In genomic region chr4:153365003-153365402, GRCh38 we compare ENCODE assay signal across 30 cellular contexts. TPM values are rescaled to one million over a fixed set of nuclear protein-coding genes. Genes with fewer than 3 reads are reported as not detected.
A peak's percentile ranks its signal among the peaks of the same experiment; 100 is the strongest.
DNase-seq lines count a peak whose midpoint lies in the region; ATAC-seq and TF ChIP-seq lines count a peak whose summit lies in the region.
"Had no signal": no experiment of that assay in that cellular context is flagged by ENCODE, and none has a peak within 500 bp of the region (broad histone marks: within the 10 kb centered on the region; RNA-seq: fewer than 3 reads in every experiment).

No MANE protein-coding gene starts in this region.

- no peak overlapping the region for H3K4me3 Mint-ChIP-seq in activated T-helper 1 cell treated with anti-CD3 and anti-CD28 coated beads, Interleukin-12 subunit alpha, Interleukin-12 subunit beta, Interleukin-2, Interleukin-4 antibody, amounts not matched to agents 30 ng/mL and 10 ng/mL and 1 ng/mL, durations not matched to agents 14 hours and 24 hours and 36 hours
- no peak overlapping the region for H3K4me3 Mint-ChIP-seq in stimulated activated naive B cell treated with anti-CD40 and anti-IgM and Interleukin-4, amounts not matched to agents 10 μg/mL and 1 μg/mL and 100 μg/mL, for 72 hours
- no peak overlapping the region for H3K4me3 Mint-ChIP-seq in endothelial cell (ENCODE audit: unreplicated experiment)
- H3K4me3 Mint-ChIP-seq: activated CD8-positive, alpha-beta T cell treated with anti-CD3 and anti-CD28 coated beads for 36 hours; CD4-positive, CD25-positive, alpha-beta regulatory T cell; central memory CD8-positive, alpha-beta T cell; stimulated activated effector memory CD8-positive, alpha-beta T cell treated with anti-CD3 and anti-CD28 coated beads, Interleukin-12 subunit alpha, Interleukin-12 subunit beta, amount 100 ng/mL, for 72 hours; T-cell had no signal

- ATAC-seq in HG03175 (IDR thresholded peaks at IDR 0.05; ENCODE audit: unreplicated experiment): peak; percentile 63
- peak; percentile 72 to 76 for ATAC-seq in stimulated activated naive B cell treated with anti-CD40 and anti-IgM and Interleukin-4, amounts not matched to agents 10 μg/mL and 1 μg/mL and 100 μg/mL, for 72 hours (replicated peaks)
- ATAC-seq: activated CD8-positive, alpha-beta T cell treated with anti-CD3 and anti-CD28 coated beads for 36 hours; gastrocnemius medialis; HepG2; left lung; stimulated activated effector memory CD8-positive, alpha-beta T cell treated with anti-CD3 and anti-CD28 coated beads, Interleukin-12 subunit alpha, Interleukin-12 subunit beta, amount 100 ng/mL, for 72 hours; T-cell had no signal

- H3K27ac Mint-ChIP-seq in activated T-helper 1 cell treated with anti-CD3 and anti-CD28 coated beads, Interleukin-12 subunit alpha, Interleukin-12 subunit beta, Interleukin-2, Interleukin-4 antibody, amounts not matched to agents 30 ng/mL and 10 ng/mL and 1 ng/mL, durations not matched to agents 14 hours and 24 hours and 36 hours: peak overlapping the region; percentile 30
- H3K27ac Mint-ChIP-seq in stimulated activated naive B cell treated with anti-CD40 and anti-IgM and Interleukin-4, amounts not matched to agents 10 μg/mL and 1 μg/mL and 100 μg/mL, for 72 hours: no peak overlapping the region
- H3K27ac Mint-ChIP-seq in endothelial cell (ENCODE audit: unreplicated experiment): no peak overlapping the region
- H3K27ac Mint-ChIP-seq: activated CD8-positive, alpha-beta T cell treated with anti-CD3 and anti-CD28 coated beads for 36 hours; stimulated activated effector memory CD8-positive, alpha-beta T cell treated with anti-CD3 and anti-CD28 coated beads, Interleukin-12 subunit alpha, Interleukin-12 subunit beta, amount 100 ng/mL, for 72 hours; T-cell had no signal

- H3K27me3 Mint-ChIP-seq in activated T-helper 1 cell treated with anti-CD3 and anti-CD28 coated beads, Interleukin-12 subunit alpha, Interleukin-12 subunit beta, Interleukin-2, Interleukin-4 antibody, amounts not matched to agents 30 ng/mL and 10 ng/mL and 1 ng/mL, durations not matched to agents 14 hours and 24 hours and 36 hours (ENCODE audit: insufficient read depth): no peaks in the 10 kb centered on the region
- no peaks in the 10 kb centered on the region for H3K27me3 Mint-ChIP-seq in stimulated activated naive B cell treated with anti-CD40 and anti-IgM and Interleukin-4, amounts not matched to agents 10 μg/mL and 1 μg/mL and 100 μg/mL, for 72 hours
- H3K27me3 Mint-ChIP-seq in endothelial cell (ENCODE audit: unreplicated experiment): no peaks in the 10 kb centered on the region
- H3K27me3 Mint-ChIP-seq: activated CD8-positive, alpha-beta T cell treated with anti-CD3 and anti-CD28 coated beads for 36 hours; CD4-positive, CD25-positive, alpha-beta regulatory T cell; central memory CD8-positive, alpha-beta T cell; T-cell had no signal

- H3K36me3 Mint-ChIP-seq in activated T-helper 1 cell treated with anti-CD3 and anti-CD28 coated beads, Interleukin-12 subunit alpha, Interleukin-12 subunit beta, Interleukin-2, Interleukin-4 antibody, amounts not matched to agents 30 ng/mL and 10 ng/mL and 1 ng/mL, durations not matched to agents 14 hours and 24 hours and 36 hours (ENCODE audit: low read depth): peaks cover 43% of the 10 kb centered on the region
- peaks cover 0 to 4% of the 10 kb centered on the region in 2 donors for H3K36me3 Mint-ChIP-seq in stimulated activated naive B cell treated with anti-CD40 and anti-IgM and Interleukin-4, amounts not matched to agents 10 μg/mL and 1 μg/mL and 100 μg/mL, for 72 hours
- H3K36me3 Mint-ChIP-seq in endothelial cell (ENCODE audit: low read depth, unreplicated experiment): no peaks in the 10 kb centered on the region
- H3K36me3 Mint-ChIP-seq: CD4-positive, CD25-positive, alpha-beta regulatory T cell; T-cell had no signal

- no peak for TF ChIP-seq CTCF in endothelial cell (IDR thresholded peaks at IDR 0.05; ENCODE audit: unreplicated experiment)

- no peaks in the 10 kb centered on the region for H3K9me3 Mint-ChIP-seq in activated T-helper 1 cell treated with anti-CD3 and anti-CD28 coated beads, Interleukin-12 subunit alpha, Interleukin-12 subunit beta, Interleukin-2, Interleukin-4 antibody, amounts not matched to agents 30 ng/mL and 10 ng/mL and 1 ng/mL, durations not matched to agents 14 hours and 24 hours and 36 hours
- H3K9me3 Mint-ChIP-seq in stimulated activated naive B cell treated with anti-CD40 and anti-IgM and Interleukin-4, amounts not matched to agents 10 μg/mL and 1 μg/mL and 100 μg/mL, for 72 hours: no peaks in the 10 kb centered on the region
- H3K9me3 Mint-ChIP-seq in endothelial cell (ENCODE audit: unreplicated experiment): no peaks in the 10 kb centered on the region
- H3K9me3 Mint-ChIP-seq: activated CD8-positive, alpha-beta T cell treated with anti-CD3 and anti-CD28 coated beads for 36 hours; central memory CD8-positive, alpha-beta T cell; stimulated activated effector memory CD8-positive, alpha-beta T cell treated with anti-CD3 and anti-CD28 coated beads, Interleukin-12 subunit alpha, Interleukin-12 subunit beta, amount 100 ng/mL, for 72 hours; T-cell had no signal

- intact Hi-C loops in activated T-helper 1 cell treated with anti-CD3 and anti-CD28 coated beads, Interleukin-12 subunit alpha, Interleukin-12 subunit beta, Interleukin-2, Interleukin-4 antibody, amounts not matched to agents 30 ng/mL and 10 ng/mL and 1 ng/mL, durations not matched to agents 14 hours and 24 hours and 36 hours (cut with micrococcal nuclease): no loop called here

- peaks cover 6% of the 10 kb centered on the region for H3K4me1 Mint-ChIP-seq in activated T-helper 1 cell treated with anti-CD3 and anti-CD28 coated beads, Interleukin-12 subunit alpha, Interleukin-12 subunit beta, Interleukin-2, Interleukin-4 antibody, amounts not matched to agents 30 ng/mL and 10 ng/mL and 1 ng/mL, durations not matched to agents 14 hours and 24 hours and 36 hours (ENCODE audit: low read depth)
- H3K4me1 Mint-ChIP-seq in stimulated activated naive B cell treated with anti-CD40 and anti-IgM and Interleukin-4, amounts not matched to agents 10 μg/mL and 1 μg/mL and 100 μg/mL, for 72 hours: peaks cover 4 to 19% of the 10 kb centered on the region in 2 donors
- no peaks in the 10 kb centered on the region for H3K4me1 Mint-ChIP-seq in endothelial cell (ENCODE audit: unreplicated experiment)
- H3K4me1 Mint-ChIP-seq: central memory CD8-positive, alpha-beta T cell; stimulated activated effector memory CD8-positive, alpha-beta T cell treated with anti-CD3 and anti-CD28 coated beads, Interleukin-12 subunit alpha, Interleukin-12 subunit beta, amount 100 ng/mL, for 72 hours had no signal

- DNase-seq in DMS 273 (lab: John Stamatoyannopoulos, UW; ENCODE audit: unreplicated experiment) (peak; percentile 1), DMS 273 treated with DMSO at 0.1 percent for 48 hours (lab: John Stamatoyannopoulos, UW) (no peak), NCI-H2171 treated with DMSO at 0.1 percent for 48 hours (lab: John Stamatoyannopoulos, UW) (no peak), ureter (ENCODE audit: low spot score) (no peak), endothelial cell (ENCODE audit: low spot score) (no peak)
- DNase-seq in activated T-helper 1 cell treated with anti-CD3 and anti-CD28 coated beads, Interleukin-12 subunit alpha, Interleukin-12 subunit beta, Interleukin-2, Interleukin-4 antibody, amounts not matched to agents 30 ng/mL and 10 ng/mL and 1 ng/mL, durations not matched to agents 14 hours and 24 hours and 36 hours (ENCODE audit: low spot score): no peak
- peak; percentile 4 for DNase-seq in stimulated activated naive B cell treated with anti-CD40 and anti-IgM and Interleukin-4, amounts not matched to agents 10 μg/mL and 1 μg/mL and 100 μg/mL, for 72 hours
- DNase-seq: activated CD4-positive, CD25-positive, alpha-beta regulatory T cell treated with anti-CD3 and anti-CD28 coated beads, Interleukin-2, amount 50 U/mL, for 72 hours; activated CD8-positive, alpha-beta T cell treated with anti-CD3 and anti-CD28 coated beads for 36 hours; activated gamma-delta T cell; dermis blood vessel endothelial cell; gastrocnemius medialis; GM23248; left lung; NCI-H1105 treated with DMSO at 0.1 percent for 48 hours; NCI-H2029; NCI-H2227 treated with DMSO at 0.1 percent for 48 hours; NCI-H69; Peyer's patch; sigmoid colon; SJCRH30; stimulated activated CD4-positive, alpha-beta T cell treated with anti-CD3 and anti-CD28 coated beads, Interleukin-4, amount 100 ng/mL, for 24 hours; T-cell; upper lobe of left lung had no signal

RNA-seq across cellular contexts. Expression of gene MND1, which starts 20.5 kb away (rescaled TPM):
- 12.5 and 13.5 TPM in 2 replicates for total RNA-seq in activated T-helper 1 cell treated with anti-CD3 and anti-CD28 coated beads, Interleukin-12 subunit alpha, Interleukin-12 subunit beta, Interleukin-2, Interleukin-4 antibody, amounts not matched to agents 30 ng/mL and 10 ng/mL and 1 ng/mL, durations not matched to agents 14 hours and 24 hours and 36 hours
- total RNA-seq in ureter (not detected), endothelial cell (ENCODE audit: unreplicated experiment) (5.5 TPM)
- total RNA-seq: mesenteric fat pad had no signal

Comparison
In these comparisons a context has a peak if more than half of its experiments do, and no peak if none do; other contexts are left out.
1. DNase-seq: peak in DMS 273 (single experiment) and stimulated activated naive B cell treated with anti-CD40 and anti-IgM and Interleukin-4, amounts not matched to agents 10 μg/mL and 1 μg/mL and 100 μg/mL, for 72 hours (single experiment); none in DMS 273 treated with DMSO at 0.1 percent for 48 hours (single experiment), activated T-helper 1 cell treated with anti-CD3 and anti-CD28 coated beads, Interleukin-12 subunit alpha, Interleukin-12 subunit beta, Interleukin-2, Interleukin-4 antibody, amounts not matched to agents 30 ng/mL and 10 ng/mL and 1 ng/mL, durations not matched to agents 14 hours and 24 hours and 36 hours (single experiment), NCI-H2171 treated with DMSO at 0.1 percent for 48 hours (single experiment), ureter (single experiment) and endothelial cell (single experiment).